ENCODE assay signal across 23 cellular contexts in genomic region chr15:35256141-35256540, GRCh38.
"Had no signal": no experiment of that assay in that cellular context is flagged by ENCODE, and none has a peak within 500 bp of the region (broad histone marks: within the 10 kb centered on the region; RNA-seq: fewer than 3 reads in every experiment).

No MANE protein-coding gene starts in this region.

- H3K36me3 ChIP-seq: brain microvascular endothelial cell, esophagus muscularis mucosa, gastroesophageal sphincter, heart right ventricle, left ventricle myocardium inferior, neural progenitor cell, sigmoid colon, uterus had no signal

- H3K27ac ChIP-seq: brain microvascular endothelial cell, dorsolateral prefrontal cortex, esophagus muscularis mucosa, gastroesophageal sphincter, heart right ventricle, left ventricle myocardium inferior, neural progenitor cell, sigmoid colon, testis, uterus, VCaP had no signal

- H3K27me3 ChIP-seq: brain microvascular endothelial cell, dorsolateral prefrontal cortex, esophagus muscularis mucosa, gastroesophageal sphincter, heart right ventricle, neural progenitor cell, sigmoid colon, testis, uterus had no signal

- H3K4me2 ChIP-seq: neural progenitor cell had no signal

- H3K4me3 ChIP-seq: dorsolateral prefrontal cortex, esophagus muscularis mucosa, gastroesophageal sphincter, heart right ventricle, left ventricle myocardium inferior, neural progenitor cell, sigmoid colon, testis, uterus had no signal

- H3K9me3 ChIP-seq: esophagus muscularis mucosa, gastroesophageal sphincter, heart right ventricle, left ventricle myocardium inferior, sigmoid colon, testis, uterus had no signal

- H3K9ac ChIP-seq: neural progenitor cell had no signal

- DNase-seq: activated CD4-positive, alpha-beta T cell treated with anti-CD3 and anti-CD28 coated beads for 1 hour; activated CD4-positive, alpha-beta T cell treated with anti-CD3 and anti-CD28 coated beads, Interleukin-2, amount 50 U/mL, for 1 hour; activated CD8-positive, alpha-beta T cell treated with anti-CD3 and anti-CD28 coated beads, Interleukin-2, amount 10 ng/mL, durations not matched to agents 7 days and 5 days; activated gamma-delta T cell; aorta; brain microvascular endothelial cell; dorsolateral prefrontal cortex; effector memory CD8-positive, alpha-beta T cell; heart right ventricle; left ventricle myocardium inferior; naive thymus-derived CD8-positive, alpha-beta T cell; sigmoid colon; stimulated activated CD4-positive, alpha-beta T cell treated with anti-CD3 and anti-CD28 coated beads, Interleukin-2, amount 100 ng/mL, for 48 hours; stimulated activated CD8-positive, alpha-beta memory T cell treated with anti-CD3 and anti-CD28 coated beads, Interleukin-4, amount 100 ng/mL, for 48 hours; stimulated activated naive B cell treated with anti-CD40 and anti-IgM and Interleukin-4, amounts not matched to agents 10 μg/mL and 1 μg/mL and 100 μg/mL, for 72 hours; T-helper 2 cell; testis; trophoblast cell; uterus had no signal

- H2AFZ ChIP-seq: neural progenitor cell had no signal

- ATAC-seq: activated CD8-positive, alpha-beta T cell treated with anti-CD3 and anti-CD28 coated beads, Interleukin-2, amount 10 ng/mL, durations not matched to agents 7 days and 5 days; effector memory CD8-positive, alpha-beta T cell; gastroesophageal sphincter; heart right ventricle; naive thymus-derived CD8-positive, alpha-beta T cell; stimulated activated naive B cell treated with anti-CD40 and anti-IgM and Interleukin-4, amounts not matched to agents 10 μg/mL and 1 μg/mL and 100 μg/mL, for 72 hours had no signal

- H3K4me1 ChIP-seq: esophagus muscularis mucosa, gastroesophageal sphincter, heart right ventricle, left ventricle myocardium inferior, sigmoid colon, testis, uterus had no signal
